Comparison of ENCODE assay signal across 28 cellular contexts in genomic region chr20:11843289-11843688, GRCh38.
"Had no signal": no experiment of that assay in that cellular context is flagged by ENCODE, and none has a peak within 500 bp of the region (broad histone marks: within the 10 kb centered on the region; RNA-seq: fewer than 3 reads in every experiment).

No MANE protein-coding gene starts in this region.

- H3K4me1 ChIP-seq: neural progenitor cell, parathyroid adenoma, psoas muscle, thyroid gland, tibial nerve, upper lobe of left lung, vagina had no signal

- H3K79me2 ChIP-seq: parathyroid adenoma had no signal

- H3K9me3 Mint-ChIP-seq: nephron, neural progenitor cell had no signal

- H2AFZ ChIP-seq: neural progenitor cell, parathyroid adenoma had no signal

- H3K27ac ChIP-seq: neural progenitor cell, ovary, parathyroid adenoma, psoas muscle, skin epidermis, stomach, thoracic aorta, thyroid gland, tibial nerve, upper lobe of left lung, vagina had no signal

- H3K27me3 ChIP-seq: neural progenitor cell, ovary, stomach, thyroid gland, tibial nerve, upper lobe of left lung, vagina had no signal

- H3K9me3 ChIP-seq: ovary, psoas muscle, stomach, thoracic aorta, thyroid gland, tibial nerve, upper lobe of left lung, vagina had no signal

- H3K36me3 ChIP-seq: neural progenitor cell, ovary, stomach, thoracic aorta, thyroid gland, tibial nerve, upper lobe of left lung, vagina had no signal

- FAIRE-seq: urothelium cell line had no signal

- H3K4me2 ChIP-seq: neural progenitor cell had no signal

- H3K36me3 Mint-ChIP-seq: naive thymus-derived CD4-positive, alpha-beta T cell; natural killer cell; neural progenitor cell; stimulated activated effector memory CD8-positive, alpha-beta T cell treated with anti-CD3 and anti-CD28 coated beads, Interleukin-12 subunit alpha, Interleukin-12 subunit beta, amount 100 ng/mL, for 72 hours; stimulated activated naive B cell treated with anti-CD40 and anti-IgM and Interleukin-4, amounts not matched to agents 10 μg/mL and 1 μg/mL and 100 μg/mL, for 72 hours had no signal

- H3K4me3 ChIP-seq: neural progenitor cell, ovary, psoas muscle, skin epidermis, stomach, thoracic aorta, thyroid gland, tibial nerve, upper lobe of left lung, vagina had no signal

- ATAC-seq: naive thymus-derived CD4-positive, alpha-beta T cell; natural killer cell; psoas muscle; right cardiac atrium; sciatic nerve; stimulated activated effector memory CD8-positive, alpha-beta T cell treated with anti-CD3 and anti-CD28 coated beads, Interleukin-12 subunit alpha, Interleukin-12 subunit beta, amount 100 ng/mL, for 72 hours; stimulated activated naive B cell treated with anti-CD40 and anti-IgM and Interleukin-4, amounts not matched to agents 10 μg/mL and 1 μg/mL and 100 μg/mL, for 72 hours had no signal

- H3K27ac Mint-ChIP-seq: naive thymus-derived CD4-positive, alpha-beta T cell; natural killer cell; nephron; neural progenitor cell; progenitor cell of endocrine pancreas; stimulated activated effector memory CD8-positive, alpha-beta T cell treated with anti-CD3 and anti-CD28 coated beads, Interleukin-12 subunit alpha, Interleukin-12 subunit beta, amount 100 ng/mL, for 72 hours; stimulated activated naive B cell treated with anti-CD40 and anti-IgM and Interleukin-4, amounts not matched to agents 10 μg/mL and 1 μg/mL and 100 μg/mL, for 72 hours; stimulated activated naive CD8-positive, alpha-beta T cell treated with anti-CD3 and anti-CD28 coated beads, Interleukin-15, Interleukin-2, amounts not matched to agents 100 ng/mL and 50 ng/mL, for 24 hours had no signal

- H3K27me3 Mint-ChIP-seq: progenitor cell of endocrine pancreas; stimulated activated naive B cell treated with anti-CD40 and anti-IgM and Interleukin-4, amounts not matched to agents 10 μg/mL and 1 μg/mL and 100 μg/mL, for 72 hours; stimulated activated naive CD8-positive, alpha-beta T cell treated with anti-CD3 and anti-CD28 coated beads, Interleukin-15, Interleukin-2, amounts not matched to agents 100 ng/mL and 50 ng/mL, for 24 hours had no signal

- H3K4me3 Mint-ChIP-seq: naive thymus-derived CD4-positive, alpha-beta T cell; natural killer cell; nephron; neural progenitor cell; stimulated activated effector memory CD8-positive, alpha-beta T cell treated with anti-CD3 and anti-CD28 coated beads, Interleukin-12 subunit alpha, Interleukin-12 subunit beta, amount 100 ng/mL, for 72 hours; stimulated activated naive B cell treated with anti-CD40 and anti-IgM and Interleukin-4, amounts not matched to agents 10 μg/mL and 1 μg/mL and 100 μg/mL, for 72 hours; stimulated activated naive CD8-positive, alpha-beta T cell treated with anti-CD3 and anti-CD28 coated beads, Interleukin-15, Interleukin-2, amounts not matched to agents 100 ng/mL and 50 ng/mL, for 24 hours had no signal

- H3K4me1 Mint-ChIP-seq: naive thymus-derived CD4-positive, alpha-beta T cell; natural killer cell; neural progenitor cell; stimulated activated effector memory CD8-positive, alpha-beta T cell treated with anti-CD3 and anti-CD28 coated beads, Interleukin-12 subunit alpha, Interleukin-12 subunit beta, amount 100 ng/mL, for 72 hours; stimulated activated naive B cell treated with anti-CD40 and anti-IgM and Interleukin-4, amounts not matched to agents 10 μg/mL and 1 μg/mL and 100 μg/mL, for 72 hours had no signal

- DNase-seq: naive thymus-derived CD4-positive, alpha-beta T cell; natural killer cell; occipital lobe; ovary; posterior cingulate gyrus; psoas muscle; right cardiac atrium; stimulated activated CD4-positive, alpha-beta T cell treated with anti-CD3 and anti-CD28 coated beads, Interleukin-15, amount 100 ng/mL, for 24 hours; stimulated activated CD4-positive, alpha-beta T cell treated with anti-CD3 and anti-CD28 coated beads, Interleukin-2, amount 100 ng/mL, for 24 hours; stimulated activated CD4-positive, alpha-beta T cell treated with anti-CD3 and anti-CD28 coated beads, Interleukin-2, amount 100 ng/mL, for 48 hours; stimulated activated CD4-positive, alpha-beta T cell treated with anti-CD3 and anti-CD28 coated beads, Interleukin-4, amount 100 ng/mL, for 24 hours; stimulated activated naive B cell treated with anti-CD40 and anti-IgM and Interleukin-4, amounts not matched to agents 10 μg/mL and 1 μg/mL and 100 μg/mL, for 72 hours; stimulated activated naive CD4-positive, alpha-beta T cell treated with Interleukin-2 at 50 U/mL for 16 hours; stomach; thyroid gland; upper lobe of left lung had no signal

- H3K9ac ChIP-seq: neural progenitor cell, parathyroid adenoma had no signal
